8 cellular contexts compared by ENCODE assay signal in genomic region chr22:30425616-30426394, GRCh38. TPM values are rescaled to one million over a fixed set of nuclear protein-coding genes. Genes with fewer than 3 reads are reported as not detected.
A peak's percentile ranks its signal among the peaks of the same experiment; 100 is the strongest.
DNase-seq lines count a peak whose midpoint lies in the region; ATAC-seq and TF ChIP-seq lines count a peak whose summit lies in the region.

Gene MTFP1, plus strand, starts transcription at chr22:30425768. Its CDS starts 112 bp downstream, at chr22:30425880.

- H3K4me2 ChIP-seq in GM23338: peak within 1 kb of the TSS; percentile 85

- 0 to 1% (median 1%) methylated on average over 53 to 62 of the region's 62 CpGs for WGBS in stomach, 5 donors

- H4K20me1 ChIP-seq in GM23338 (replicated peaks; ENCODE audit: insufficient read depth): no peaks in the 10 kb centered on the region

- no peaks in the 10 kb centered on the region for H3K9me3 Mint-ChIP-seq in GM23338

- H3K36me3 Mint-ChIP-seq in GM23338 (ENCODE audit: low read depth): peaks cover 17% of the 10 kb centered on the region

- H3K4me1 ChIP-seq in GM23338 (ENCODE audit: insufficient read depth) (peaks cover 13% of the 10 kb centered on the region), stomach (peaks cover 35 to 58% (median 58%) of the 10 kb centered on the region in 4 donors)

- H3K4me3 Mint-ChIP-seq in GM23338: peak within 1 kb of the TSS; percentile 92

- H3K27me3 ChIP-seq in GM23338 (ENCODE audit: insufficient read depth): no peaks in the 10 kb centered on the region
- no peaks in the 10 kb centered on the region for H3K27me3 ChIP-seq in stomach

- intact Hi-C loops in stomach (cut with DNase I; ENCODE audit: low total_unique reads): loop anchor here (5.0 kb wide), 1 partner anchor 34 kb away; no protein-coding TSS in a partner anchor

- peaks cover 24% of the 10 kb centered on the region for H3K27me3 Mint-ChIP-seq in GM23338 (ENCODE audit: insufficient read depth, low read depth, poor library complexity)

- no peaks in the 10 kb centered on the region for H3K9me3 ChIP-seq in stomach

- ATAC-seq in GM23338 (peak; percentile 20), HG03521 (IDR thresholded peaks at IDR 0.05; ENCODE audit: unreplicated experiment) (no peak)

- H3K27ac Mint-ChIP-seq in GM23338: peak within 1 kb of the TSS; percentile 97

- peaks cover 20% of the 10 kb centered on the region for H3F3A ChIP-seq in GM23338 (replicated peaks; ENCODE audit: low read depth)

- peaks cover 5% of the 10 kb centered on the region; the same call in 1 of the 2 replicates for H3K79me2 ChIP-seq in GM23338 (replicated peaks; ENCODE audit: insufficient read depth)

- H3K4me1 Mint-ChIP-seq in GM23338: peaks cover 32% of the 10 kb centered on the region

- no peaks in the 10 kb centered on the region for H3K9me2 ChIP-seq in GM23338 (ENCODE audit: insufficient read depth)

- H3K36me3 ChIP-seq in GM23338 (ENCODE audit: insufficient read depth) (no peaks in the 10 kb centered on the region; the same call in 1 of the 2 replicates), stomach (peaks cover 0 to 13% (median 8%) of the 10 kb centered on the region in 4 donors)

- H3K27ac ChIP-seq in GM23338 (ENCODE audit: low read depth): peak within 1 kb of the TSS; percentile 69
- peak within 1 kb of the TSS; percentile 96 to 98 (median 98) for H3K27ac ChIP-seq in stomach

- peak in 1 of 4 donors; percentile 11 for TF ChIP-seq POLR2A in stomach (IDR thresholded peaks at IDR 0.05)

- DNase-seq in AG10803 (ENCODE audit: low read depth) (peak; percentile 56), GM23338 (ENCODE audit: low spot score) (peak; percentile 95), NCI-H82 treated with DMSO at 0.1 percent for 48 hours (lab: John Stamatoyannopoulos, UW; ENCODE audit: unreplicated experiment) (peak; percentile 56), activated T-cell treated with anti-CD3 and anti-CD28 coated beads for 24 hours (ENCODE audit: low read depth) (peak; percentile 46), epithelial cell of proximal tubule (ENCODE audit: low read depth) (no peak), mucosa of gallbladder (ENCODE audit: low spot score) (peak; percentile 40), stomach (peak; percentile 66)

- no peak; the same call in 1 of the 2 replicates for TF ChIP-seq CTCF in AG10803 (conservative IDR thresholded peaks at IDR 0.05; ENCODE audit: low read length)
- TF ChIP-seq CTCF in GM23338 (conservative IDR thresholded peaks at IDR 0.05; ENCODE audit: low read depth in 2 of 2): no peak
- peak; percentile 12 for TF ChIP-seq CTCF in epithelial cell of proximal tubule (conservative IDR thresholded peaks at IDR 0.05; ENCODE audit: low read depth, low read length)
- no peak for TF ChIP-seq CTCF in stomach (IDR thresholded peaks at IDR 0.05)

- peak within 1 kb of the TSS; percentile 67 for H3K4me3 ChIP-seq in AG10803 (ENCODE audit: low read length)
- H3K4me3 ChIP-seq in GM23338: peak within 1 kb of the TSS; percentile 70
- peak within 1 kb of the TSS; percentile 68 for H3K4me3 ChIP-seq in epithelial cell of proximal tubule (ENCODE audit: low read depth, low read length)
- H3K4me3 ChIP-seq in stomach: peak within 1 kb of the TSS; percentile 61 to 68 (median 66)

- peak within 1 kb of the TSS; percentile 67 for H2AFZ ChIP-seq in GM23338

- no peak for TF ChIP-seq EP300 in stomach (IDR thresholded peaks at IDR 0.05)

TF ChIP-seq in GM23338, 12 proteins besides CTCF, POLR2A, EP300 and RAD21:
- TF ChIP-seq REST (IDR thresholded peaks at IDR 0.05; ENCODE audit: unreplicated experiment) (no peak), EZH2 (IDR thresholded peaks at IDR 0.05; ENCODE audit: low read depth, unreplicated experiment) (no peak), POLR2AphosphoS5 (IDR thresholded peaks at IDR 0.05; ENCODE audit: low read depth) (peak; percentile 59; the same call in 1 of the 2 replicates), JUNB (IDR thresholded peaks at IDR 0.05; ENCODE audit: unreplicated experiment) (peak; percentile 96), EZH2phosphoT487 (IDR thresholded peaks at IDR 0.05; ENCODE audit: unreplicated experiment) (no peak), CREB1 (CRISPR knock-in tag; IDR thresholded peaks at IDR 0.05; ENCODE audit: low read depth) (peak; percentile 51)

RNA-seq across cellular contexts. Expression of gene MTFP1, which starts in this region (rescaled TPM):
- 54.6 and 68.6 TPM in 2 replicates for total RNA-seq in GM23338 (2014; rRNA removed; shearing (Covaris generic))
- 62.5 and 64.1 TPM in 2 replicates for polyA plus RNA-seq in GM23338 (2016; fragmentation: Nextera tagmentation; extraction: Ambion mirVana)
- total RNA-seq in epithelial cell of proximal tubule: 79.7 and 115 TPM in 2 replicates
- total RNA-seq in mucosa of gallbladder: 20.0 TPM
- 10 to 100 TPM in 2 of 5 donors, 1 to 10 TPM in 2, not detected in 1; 1.8 to 14.8 (median 10.2) TPM for total RNA-seq in stomach
- polyA plus RNA-seq in stomach: 10 to 100 TPM; 15.3 to 45.0 (median 27.4) TPM
